1 cellular context compared by ENCODE assay signal in genomic region chrX:153500676-153501280, GRCh38.
TF ChIP-seq lines count a peak whose summit lies in the region.

No MANE protein-coding gene starts in this region.

TF ChIP-seq in K562, 482 proteins besides CTCF, POLR2A, EP300 and RAD21:
- TF ChIP-seq HNRNPK (IDR thresholded peaks at IDR 0.05; ENCODE audit: low read depth, low read length, poor library complexity, severe bottlenecking): no peak
- TF ChIP-seq BDP1 (IDR thresholded peaks at IDR 0.05; ENCODE audit: insufficient read depth, insufficient read length): no peak
- TF ChIP-seq KDM1A (IDR thresholded peaks at IDR 0.05): peak in 1 of 2 experiments; percentile 84; a peak in 2 of 4 replicates
- no peak for TF ChIP-seq GTF3C2 (IDR thresholded peaks at IDR 0.05; ENCODE audit: borderline replicate concordance, extremely low read depth, insufficient read length)
- no peak for TF ChIP-seq TCF7L2 (IDR thresholded peaks at IDR 0.05; ENCODE audit: low read depth, low read length)
- no peak for TF ChIP-seq CTCFL (IDR thresholded peaks at IDR 0.05; ENCODE audit: borderline replicate concordance, insufficient read depth, low read depth, low read length, poor library complexity, severe bottlenecking)
- peak; percentile 37 for TF ChIP-seq PHF20 (IDR thresholded peaks at IDR 0.05; ENCODE audit: partially characterized antibody)
